ENCODE assay signal across 11 cellular contexts in the genomic region with DNA sequence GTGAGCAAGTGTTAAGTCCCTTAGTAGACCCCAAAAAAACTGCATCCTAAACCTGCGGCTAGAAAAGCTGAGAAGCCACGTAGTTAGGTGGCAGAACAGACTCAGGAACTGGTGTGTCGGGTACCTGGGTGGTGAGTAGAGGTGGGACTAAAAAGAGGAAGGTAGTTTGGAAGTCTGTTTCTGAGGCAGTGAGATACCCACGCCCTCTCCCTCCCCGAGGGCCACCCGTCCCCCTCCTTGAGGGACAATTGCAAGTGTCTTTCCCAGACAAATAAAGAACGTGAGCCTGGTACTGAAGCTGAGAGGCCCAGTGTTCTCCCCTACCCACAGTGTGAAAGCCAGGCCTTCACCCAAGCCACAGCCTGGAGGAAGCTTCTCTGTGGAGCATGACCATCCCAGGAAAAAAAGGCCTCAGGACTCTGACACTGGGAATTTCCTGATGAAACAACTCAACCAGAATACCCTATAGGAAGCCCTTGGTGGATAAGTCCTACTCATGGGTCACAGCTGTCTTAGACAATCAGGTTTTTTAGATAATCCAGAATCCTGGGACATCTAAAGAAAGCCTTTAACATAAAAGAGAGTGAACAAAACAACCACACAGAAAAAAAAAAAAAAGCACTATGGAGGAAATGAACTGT. TPM values are rescaled to one million over a fixed set of nuclear protein-coding genes. Genes with fewer than 3 reads are reported as not detected.
A peak's percentile ranks its signal among the peaks of the same experiment; 100 is the strongest.
DNase-seq lines count a peak whose midpoint lies in the region; ATAC-seq and TF ChIP-seq lines count a peak whose summit lies in the region.
"Had no signal": no experiment of that assay in that cellular context is flagged by ENCODE, and none has a peak within 500 bp of the region (broad histone marks: within the 10 kb centered on the region; RNA-seq: fewer than 3 reads in every experiment).

No MANE protein-coding gene starts in this region.

- H3K9me3 Mint-ChIP-seq in activated T-helper 17 cell treated with anti-CD3 and anti-CD28 coated beads, Interleukin-2, amount 50 U/mL, for 72 hours = no peaks in the 10 kb centered on the region
- H3K9me3 Mint-ChIP-seq in chondrocyte (ENCODE audit: low read depth) = no peaks in the 10 kb centered on the region
- H3K9me3 Mint-ChIP-seq: activated naive CD4-positive, alpha-beta T cell treated with anti-CD3 and anti-CD28 coated beads for 36 hours had no signal

- peak overlapping the region; percentile 56 for H3K27ac Mint-ChIP-seq in activated T-helper 17 cell treated with anti-CD3 and anti-CD28 coated beads, Interleukin-2, amount 50 U/mL, for 72 hours
- H3K27ac Mint-ChIP-seq in chondrocyte (ENCODE audit: unreplicated experiment) = no peak overlapping the region
- H3K27ac Mint-ChIP-seq: activated naive CD4-positive, alpha-beta T cell treated with anti-CD3 and anti-CD28 coated beads for 36 hours had no signal

- 70 to 81% (median 72%) methylated on average over 6 to 7 of the region's 7 CpGs for WGBS in psoas muscle, 3 donors

- H3K27ac ChIP-seq in psoas muscle = no peak overlapping the region
- H3K27ac ChIP-seq: thyroid gland, VCaP had no signal

- H3K4me1 ChIP-seq in psoas muscle = no peaks in the 10 kb centered on the region
- H3K4me1 ChIP-seq: thyroid gland had no signal

- ATAC-seq in HG02973 (IDR thresholded peaks at IDR 0.05; ENCODE audit: unreplicated experiment) = peak; percentile 60
- ATAC-seq in activated T-helper 17 cell treated with anti-CD3 and anti-CD28 coated beads, Interleukin-2, amount 50 U/mL, for 72 hours (replicated peaks) = no peak
- no peak for ATAC-seq in psoas muscle

- H3K27me3 Mint-ChIP-seq in activated T-helper 17 cell treated with anti-CD3 and anti-CD28 coated beads, Interleukin-2, amount 50 U/mL, for 72 hours = no peaks in the 10 kb centered on the region
- H3K27me3 Mint-ChIP-seq in chondrocyte (ENCODE audit: low read depth) = peaks cover 4% of the 10 kb centered on the region

- intact Hi-C loops in psoas muscle (cut with DNase I) = no loop called here

- no peak overlapping the region for H3K4me3 Mint-ChIP-seq in activated T-helper 17 cell treated with anti-CD3 and anti-CD28 coated beads, Interleukin-2, amount 50 U/mL, for 72 hours
- H3K4me3 Mint-ChIP-seq in chondrocyte (ENCODE audit: unreplicated experiment) = no peak overlapping the region
- H3K4me3 Mint-ChIP-seq: activated naive CD4-positive, alpha-beta T cell treated with anti-CD3 and anti-CD28 coated beads for 36 hours had no signal

- no peak for TF ChIP-seq CTCF in psoas muscle (IDR thresholded peaks at IDR 0.05)
- no peak for TF ChIP-seq CTCF in chondrocyte (IDR thresholded peaks at IDR 0.05)

- peak; percentile 34 for DNase-seq in GM19238 (ENCODE audit: insufficient read length, low spot score)
- DNase-seq in renal cortical epithelial cell (ENCODE audit: low read depth) = peak; percentile 27
- no peak for DNase-seq in NCI-H524 (lab: John Stamatoyannopoulos, UW)
- no peak for DNase-seq in psoas muscle
- DNase-seq in chondrocyte (ENCODE audit: low spot score) = no peak
- DNase-seq: activated naive CD4-positive, alpha-beta T cell treated with anti-CD3 and anti-CD28 coated beads for 36 hours; NCI-H187; thyroid gland had no signal

- no peaks in the 10 kb centered on the region for H3K4me1 Mint-ChIP-seq in activated T-helper 17 cell treated with anti-CD3 and anti-CD28 coated beads, Interleukin-2, amount 50 U/mL, for 72 hours
- no peaks in the 10 kb centered on the region for H3K4me1 Mint-ChIP-seq in chondrocyte (ENCODE audit: low read depth)

- H3K9me3 ChIP-seq in psoas muscle = no peaks in the 10 kb centered on the region
- H3K9me3 ChIP-seq: thyroid gland had no signal

- no peaks in the 10 kb centered on the region for H3K36me3 ChIP-seq in psoas muscle (ENCODE audit: insufficient read depth in 1 of 2, low read depth in 1 of 2)
- H3K36me3 ChIP-seq: thyroid gland had no signal

- H3K27me3 ChIP-seq in psoas muscle (ENCODE audit: insufficient read depth in 3 of 3, low read length in 2 of 3) = no peaks in the 10 kb centered on the region
- H3K27me3 ChIP-seq: thyroid gland had no signal

- no peaks in the 10 kb centered on the region for H3K36me3 Mint-ChIP-seq in activated T-helper 17 cell treated with anti-CD3 and anti-CD28 coated beads, Interleukin-2, amount 50 U/mL, for 72 hours (ENCODE audit: low read depth)
- H3K36me3 Mint-ChIP-seq in chondrocyte (ENCODE audit: low read depth) = no peaks in the 10 kb centered on the region

- no peak overlapping the region for H3K4me3 ChIP-seq in psoas muscle
- H3K4me3 ChIP-seq: thyroid gland had no signal

RNA-seq across cellular contexts. Expression of a gene that starts 7.0 kb away (rescaled TPM):
- total RNA-seq in activated T-helper 17 cell treated with anti-CD3 and anti-CD28 coated beads, Interleukin-2, amount 50 U/mL, for 72 hours = 100 to 1,000 TPM; 265 to 629 TPM
- total RNA-seq in renal cortical epithelial cell = 25.4 and 42.5 TPM in 2 replicates
- 100 to 1,000 TPM in 3 of 4 donors, 10 to 100 TPM in 1; 72.5 to 299 (median 156) TPM for total RNA-seq in psoas muscle
- polyA plus RNA-seq in psoas muscle = 10 to 100 TPM; 66.5 to 92.0 (median 83.7) TPM
- not detected in 3 replicates for total RNA-seq in chondrocyte

RNA-seq across cellular contexts. Expression of a gene that starts 29.8 kb away (rescaled TPM):
- total RNA-seq in activated T-helper 17 cell treated with anti-CD3 and anti-CD28 coated beads, Interleukin-2, amount 50 U/mL, for 72 hours = 1,000 to 10,000 TPM; 2,772 to 2,939 TPM
- total RNA-seq in renal cortical epithelial cell = 1,285 and 3,835 TPM in 2 replicates
- total RNA-seq in psoas muscle = 1,000 to 10,000 TPM in 3 of 4 donors, 100 to 1,000 TPM in 1; 977 to 1,443 (median 1,285) TPM
- 1,000 to 10,000 TPM; 1,999 to 3,049 (median 2,406) TPM for polyA plus RNA-seq in psoas muscle
- total RNA-seq in chondrocyte = 1,092 to 1,234 TPM (median 1,121 TPM) in 3 replicates

Comparison
In these comparisons a context has a peak if more than half of its experiments do, and no peak if none do; other contexts are left out.
1. DNase-seq: peak in GM19238 (single experiment) and renal cortical epithelial cell (single experiment); none in NCI-H524 (0 of 2), psoas muscle (0 of 2) and chondrocyte (single experiment).
2. RNA of a gene that starts 7.0 kb away (total RNA-seq): 265 to 629 TPM in activated T-helper 17 cell treated with anti-CD3 and anti-CD28 coated beads, Interleukin-2, amount 50 U/mL, for 72 hours, 72.5 to 299 TPM in psoas muscle and 25.4 to 42.5 TPM in renal cortical epithelial cell; not detected in chondrocyte; every median in the first group is over 10 times any median in the second.